17 cellular contexts compared by ENCODE assay signal in the genomic region with DNA sequence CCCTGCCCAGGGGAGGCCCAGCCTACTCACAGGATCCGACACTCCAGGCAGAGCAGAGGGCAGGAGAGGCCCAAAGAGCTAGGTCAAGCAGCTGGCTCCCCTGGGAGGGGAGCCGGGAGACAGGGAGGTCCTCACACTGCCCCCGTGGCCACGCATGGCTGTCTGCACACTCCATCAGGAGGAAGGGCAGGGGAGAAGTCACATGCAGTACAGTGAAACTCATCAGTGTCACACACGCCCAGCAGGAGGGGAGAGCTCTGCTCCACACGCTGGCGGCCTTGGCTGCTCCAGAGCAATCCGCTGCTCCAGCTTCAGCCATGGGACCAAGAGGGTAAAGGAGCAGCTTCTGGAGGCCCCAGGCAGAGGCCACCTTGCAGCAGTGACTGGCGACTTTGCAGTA. TPM values are rescaled to one million over a fixed set of nuclear protein-coding genes. Genes with fewer than 3 reads are reported as not detected.
A peak's percentile ranks its signal among the peaks of the same experiment; 100 is the strongest.
DNase-seq lines count a peak whose midpoint lies in the region; ATAC-seq and TF ChIP-seq lines count a peak whose summit lies in the region.
"Had no signal": no experiment of that assay in that cellular context is flagged by ENCODE, and none has a peak within 500 bp of the region (broad histone marks: within the 10 kb centered on the region; RNA-seq: fewer than 3 reads in every experiment).

No MANE protein-coding gene starts in this region.

- DNase-seq in Right ventricle myocardium superior (no peak), left ventricle myocardium inferior (no peak), RWPE2 (ENCODE audit: low spot score) (no peak), heart right ventricle (no peak), aorta (no peak), HCEC 1CT (no peak), NCI-H2107 treated with DMSO at 0.1 percent for 48 hours (lab: John Stamatoyannopoulos, UW; ENCODE audit: unreplicated experiment) (no peak), ovary (no peak)
- DNase-seq: activated CD8-positive, alpha-beta memory T cell treated with anti-CD3 and anti-CD28 coated beads, Interleukin-2, amount 50 U/mL, for 4 hours; AML-193; DND-41; foreskin melanocyte; immature natural killer cell; mucosa of descending colon; SK-N-SH; stimulated activated CD4-positive, alpha-beta T cell treated with anti-CD3 and anti-CD28 coated beads, Interleukin-4, amount 100 ng/mL, for 1 hour; stimulated activated naive CD4-positive, alpha-beta T cell had no signal

- no peak for TF ChIP-seq EP300 in ovary (IDR thresholded peaks at IDR 0.05)

- H3K4me3 ChIP-seq in left ventricle myocardium inferior (no peak overlapping the region), RWPE2 (ENCODE audit: severe bottlenecking) (no peak overlapping the region), heart right ventricle (no peak overlapping the region), aorta (ENCODE audit: low read length in 2 of 2) (no peak overlapping the region), ovary (no peak overlapping the region)
- H3K4me3 ChIP-seq: mucosa of descending colon had no signal

- peak; percentile 18 for ATAC-seq in Right ventricle myocardium superior (ENCODE audit: poor library complexity)
- ATAC-seq in RWPE2 (ENCODE audit: low read depth), result peak; percentile 14; the same call in 2 of the 3 replicates
- ATAC-seq in heart right ventricle, result peak in 6 of 8 donors; percentile 11 to 37 (median 25)
- peak; percentile 22 for ATAC-seq in aorta (ENCODE audit: low FRiP score)

- TF ChIP-seq CTCF in left ventricle myocardium inferior (IDR thresholded peaks at IDR 0.05; ENCODE audit: borderline replicate concordance) (no peak), RWPE2 (IDR thresholded peaks at IDR 0.05; ENCODE audit: poor library complexity, severe bottlenecking) (no peak), heart right ventricle (IDR thresholded peaks at IDR 0.05) (no peak), ovary (IDR thresholded peaks at IDR 0.05) (no peak)

- H3K36me3 ChIP-seq in left ventricle myocardium inferior (peaks cover 38% of the 10 kb centered on the region), RWPE2 (ENCODE audit: low read depth) (peaks cover 27% of the 10 kb centered on the region), heart right ventricle (peaks cover 0 to 66% (median 7%) of the 10 kb centered on the region in 9 donors), aorta (ENCODE audit: control insufficient read depth in 1 of 2, insufficient read depth in 2 of 2, low read length in 1 of 2) (peaks cover 0 to 4% of the 10 kb centered on the region in 2 donors), ovary (no peaks in the 10 kb centered on the region)

- H3K9me3 ChIP-seq in left ventricle myocardium inferior (replicated peaks) (no peaks in the 10 kb centered on the region), RWPE2 (ENCODE audit: severe bottlenecking) (no peaks in the 10 kb centered on the region), heart right ventricle (no peaks in the 10 kb centered on the region), aorta (ENCODE audit: control insufficient read depth, low read length) (no peaks in the 10 kb centered on the region), ovary (no peaks in the 10 kb centered on the region)
- H3K9me3 ChIP-seq: mucosa of descending colon, SK-N-SH had no signal

- no peak for TF ChIP-seq POLR2A in ovary (IDR thresholded peaks at IDR 0.05)

- 69 to 72% methylated on average over 9 of the region's 9 CpGs for WGBS in heart right ventricle, 2 donors
- 61 to 71% methylated on average over 9 of the region's 9 CpGs for WGBS in aorta, 2 donors
- WGBS in ovary, 3 donors, result 64 to 70% (median 68%) methylated on average over 9 of the region's 9 CpGs

- intact Hi-C loops in Right ventricle myocardium superior (cut with DNase I) (no loop called here), left ventricle myocardium inferior (cut with micrococcal nuclease) (no loop called here), heart right ventricle (cut with DNase I) (no loop called here), aorta (cut with DNase I) (no loop called here), ovary (cut with DNase I) (no loop called here)

- H3K27ac ChIP-seq in left ventricle myocardium inferior (replicated peaks), result no peak overlapping the region
- no peak overlapping the region for H3K27ac ChIP-seq in RWPE2 (ENCODE audit: poor library complexity, severe bottlenecking)
- no peak overlapping the region for H3K27ac ChIP-seq in heart right ventricle
- no peak overlapping the region for H3K27ac ChIP-seq in aorta (ENCODE audit: low read depth in 1 of 2, low read length in 2 of 2)
- no peak overlapping the region for H3K27ac ChIP-seq in ovary

- H3K4me1 ChIP-seq in left ventricle myocardium inferior, result no peaks in the 10 kb centered on the region
- no peaks in the 10 kb centered on the region for H3K4me1 ChIP-seq in RWPE2 (ENCODE audit: insufficient read depth, poor library complexity, severe bottlenecking)
- H3K4me1 ChIP-seq in heart right ventricle, result peaks cover 0 to 6% (median 0%) of the 10 kb centered on the region in 9 donors
- no peaks in the 10 kb centered on the region for H3K4me1 ChIP-seq in aorta (ENCODE audit: control insufficient read depth in 1 of 2, insufficient read depth in 2 of 2, low read length in 2 of 2)
- H3K4me1 ChIP-seq in ovary (ENCODE audit: insufficient read depth), result no peaks in the 10 kb centered on the region

- H3K27me3 ChIP-seq in left ventricle myocardium inferior (ENCODE audit: low read depth), result no peaks in the 10 kb centered on the region
- no peaks in the 10 kb centered on the region for H3K27me3 ChIP-seq in RWPE2 (ENCODE audit: insufficient read depth, poor library complexity, severe bottlenecking)
- H3K27me3 ChIP-seq in heart right ventricle, result no peaks in the 10 kb centered on the region
- H3K27me3 ChIP-seq in aorta (ENCODE audit: control insufficient read depth in 1 of 2, insufficient read depth in 2 of 2, low read length in 1 of 2), result no peaks in the 10 kb centered on the region
- no peaks in the 10 kb centered on the region for H3K27me3 ChIP-seq in ovary

RNA-seq across cellular contexts. Expression of a gene that starts 14.3 kb away (rescaled TPM):
- total RNA-seq in Right ventricle myocardium superior, result 22.3 TPM
- 23.4 TPM for total RNA-seq in left ventricle myocardium inferior
- total RNA-seq in heart right ventricle, result 10 to 100 TPM in 9 of 10 donors, 1 to 10 TPM in 1; 7.9 to 44.8 (median 14.6) TPM
- polyA plus RNA-seq in heart right ventricle, result 10 to 100 TPM; 41.9 to 91.4 TPM
- 100 to 1,000 TPM; 124 to 173 TPM for total RNA-seq in aorta
- polyA plus RNA-seq in aorta, result 100 to 1,000 TPM in 1 of 2 donors, 10 to 100 TPM in 1; 47.5 to 485 TPM
- 100 to 1,000 TPM in 2 of 7 donors, 10 to 100 TPM in 5; 55.8 to 109 (median 78.6) TPM for total RNA-seq in ovary
- 10 to 100 TPM in 1 of 2 donors, 1 to 10 TPM in 1; 2.2 to 77.4 TPM for polyA plus RNA-seq in ovary

RNA-seq across cellular contexts. Expression of a gene that starts 22.6 kb away (rescaled TPM):
- 474 TPM for total RNA-seq in Right ventricle myocardium superior
- 436 TPM for total RNA-seq in left ventricle myocardium inferior
- total RNA-seq in heart right ventricle, result 100 to 1,000 TPM; 330 to 492 (median 421) TPM
- 100 to 1,000 TPM; 496 to 774 TPM for polyA plus RNA-seq in heart right ventricle
- 10 to 100 TPM; 70.1 to 76.7 TPM for total RNA-seq in aorta
- polyA plus RNA-seq in aorta, result 100 to 1,000 TPM in 1 of 2 donors, 10 to 100 TPM in 1; 92.0 to 159 TPM
- total RNA-seq in ovary, result 100 to 1,000 TPM in 5 of 7 donors, 10 to 100 TPM in 2; 95.6 to 163 (median 107) TPM
- 10 to 100 TPM; 15.3 to 80.1 TPM for polyA plus RNA-seq in ovary

RNA-seq across cellular contexts. Expression of a gene that starts 43.0 kb away (rescaled TPM):
- total RNA-seq in Right ventricle myocardium superior (4.4 TPM), left ventricle myocardium inferior (3.7 TPM), heart right ventricle (10 to 100 TPM in 1 of 10 donors, 1 to 10 TPM in 9; 3.5 to 11.0 (median 4.3) TPM), aorta (10 to 100 TPM; 10.9 to 12.4 TPM), ovary (10 to 100 TPM in 3 of 7 donors, 1 to 10 TPM in 4; 1.8 to 65.3 (median 8.9) TPM)
- polyA plus RNA-seq in heart right ventricle (1 to 10 TPM; 2.1 to 3.2 TPM), aorta (1 to 10 TPM; 9.1 TPM), ovary (1 to 10 TPM; 3.9 to 4.7 TPM)

RNA-seq across cellular contexts. Expression of a gene that starts 49.2 kb away (rescaled TPM):
- total RNA-seq in Right ventricle myocardium superior, result 7.3 TPM
- 6.1 TPM for total RNA-seq in left ventricle myocardium inferior
- total RNA-seq in heart right ventricle, result 10 to 100 TPM in 2 of 10 donors, 1 to 10 TPM in 8; 3.2 to 18.2 (median 6.2) TPM
- 1 to 10 TPM; 8.8 to 9.1 TPM for polyA plus RNA-seq in heart right ventricle
- total RNA-seq in aorta, result 10 to 100 TPM; 20.4 to 32.1 TPM
- 10 to 100 TPM in 1 of 2 donors, 1 to 10 TPM in 1; 9.1 to 28.9 TPM for polyA plus RNA-seq in aorta
- total RNA-seq in ovary, result 10 to 100 TPM in 6 of 7 donors, 1 to 10 TPM in 1; 9.0 to 39.6 (median 14.2) TPM
- 10 to 100 TPM in 1 of 2 donors, 1 to 10 TPM in 1; 9.6 to 11.1 TPM for polyA plus RNA-seq in ovary
